ENCODE assay signal across 1 cellular context in the genomic region with DNA sequence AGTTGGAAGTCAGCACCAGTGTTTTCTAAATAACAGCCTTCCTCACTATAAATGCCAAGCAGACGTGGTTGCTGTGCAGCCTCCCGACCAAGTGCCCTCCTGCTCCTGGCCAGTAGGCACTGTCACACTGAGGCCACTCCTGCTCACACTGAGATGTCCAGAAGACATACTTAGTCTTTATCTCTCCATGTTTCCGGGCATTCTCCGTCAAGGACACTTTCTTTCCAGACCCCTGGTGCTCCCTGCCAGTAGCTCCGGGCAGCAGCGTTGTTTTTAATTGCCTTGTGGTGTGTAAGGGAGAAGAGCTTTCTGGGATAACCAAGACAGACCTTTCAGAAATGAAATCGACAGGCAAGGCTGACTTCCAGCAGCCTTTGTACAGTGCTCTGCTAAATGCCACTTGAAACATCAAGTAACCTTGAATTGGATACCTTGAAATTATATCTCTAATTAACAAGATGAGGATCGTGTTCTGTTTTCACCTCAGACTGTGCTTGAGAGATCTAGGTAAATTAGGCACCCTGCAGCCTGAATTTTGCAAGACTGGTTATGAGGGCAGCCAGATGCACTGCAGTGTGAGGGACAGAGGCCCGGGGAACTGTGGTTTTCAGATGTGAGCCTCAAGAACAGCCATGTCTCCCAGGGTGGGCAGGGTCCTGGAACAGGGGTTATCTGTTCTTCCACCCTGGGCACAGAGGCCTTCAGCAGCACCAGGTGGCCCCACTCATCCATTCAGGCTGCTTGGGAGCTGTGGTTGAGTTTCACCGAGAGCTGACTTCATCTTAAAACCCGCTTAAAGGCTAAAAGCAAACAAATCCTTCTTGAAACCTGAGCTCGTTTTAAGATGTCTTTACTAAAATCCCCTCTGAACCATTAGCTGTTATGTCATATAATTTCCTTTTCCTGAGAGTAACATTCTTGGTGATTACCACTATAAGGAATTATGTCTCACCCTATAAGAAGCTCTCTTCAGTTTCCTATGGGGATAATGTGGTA.
TF ChIP-seq lines count a peak whose summit lies in the region.

No MANE protein-coding gene starts in this region.

TF ChIP-seq in WTC11, 78 proteins besides CTCF, POLR2A, EP300 and RAD21 (continued from another document):
- TF ChIP-seq, protein P1, sequence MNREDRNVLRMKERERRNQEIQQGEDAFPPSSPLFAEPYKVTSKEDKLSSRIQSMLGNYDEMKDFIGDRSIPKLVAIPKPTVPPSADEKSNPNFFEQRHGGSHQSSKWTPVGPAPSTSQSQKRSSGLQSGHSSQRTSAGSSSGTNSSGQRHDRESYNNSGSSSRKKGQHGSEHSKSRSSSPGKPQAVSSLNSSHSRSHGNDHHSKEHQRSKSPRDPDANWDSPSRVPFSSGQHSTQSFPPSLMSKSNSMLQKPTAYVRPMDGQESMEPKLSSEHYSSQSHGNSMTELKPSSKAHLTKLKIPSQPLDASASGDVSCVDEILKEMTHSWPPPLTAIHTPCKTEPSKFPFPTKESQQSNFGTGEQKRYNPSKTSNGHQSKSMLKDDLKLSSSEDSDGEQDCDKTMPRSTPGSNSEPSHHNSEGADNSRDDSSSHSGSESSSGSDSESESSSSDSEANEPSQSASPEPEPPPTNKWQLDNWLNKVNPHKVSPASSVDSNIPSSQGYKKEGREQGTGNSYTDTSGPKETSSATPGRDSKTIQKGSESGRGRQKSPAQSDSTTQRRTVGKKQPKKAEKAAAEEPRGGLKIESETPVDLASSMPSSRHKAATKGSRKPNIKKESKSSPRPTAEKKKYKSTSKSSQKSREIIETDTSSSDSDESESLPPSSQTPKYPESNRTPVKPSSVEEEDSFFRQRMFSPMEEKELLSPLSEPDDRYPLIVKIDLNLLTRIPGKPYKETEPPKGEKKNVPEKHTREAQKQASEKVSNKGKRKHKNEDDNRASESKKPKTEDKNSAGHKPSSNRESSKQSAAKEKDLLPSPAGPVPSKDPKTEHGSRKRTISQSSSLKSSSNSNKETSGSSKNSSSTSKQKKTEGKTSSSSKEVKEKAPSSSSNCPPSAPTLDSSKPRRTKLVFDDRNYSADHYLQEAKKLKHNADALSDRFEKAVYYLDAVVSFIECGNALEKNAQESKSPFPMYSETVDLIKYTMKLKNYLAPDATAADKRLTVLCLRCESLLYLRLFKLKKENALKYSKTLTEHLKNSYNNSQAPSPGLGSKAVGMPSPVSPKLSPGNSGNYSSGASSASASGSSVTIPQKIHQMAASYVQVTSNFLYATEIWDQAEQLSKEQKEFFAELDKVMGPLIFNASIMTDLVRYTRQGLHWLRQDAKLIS (CRISPR knock-in tag; IDR thresholded peaks at IDR 0.05; ENCODE audit: borderline replicate concordance): no peak
- TF ChIP-seq ZNF232 (CRISPR knock-in tag; IDR thresholded peaks at IDR 0.05): no peak
- no peak for TF ChIP-seq NR3C1 (CRISPR knock-in tag; conservative IDR thresholded peaks at IDR 0.05; ENCODE audit: low read depth)
- TF ChIP-seq, protein P2, sequence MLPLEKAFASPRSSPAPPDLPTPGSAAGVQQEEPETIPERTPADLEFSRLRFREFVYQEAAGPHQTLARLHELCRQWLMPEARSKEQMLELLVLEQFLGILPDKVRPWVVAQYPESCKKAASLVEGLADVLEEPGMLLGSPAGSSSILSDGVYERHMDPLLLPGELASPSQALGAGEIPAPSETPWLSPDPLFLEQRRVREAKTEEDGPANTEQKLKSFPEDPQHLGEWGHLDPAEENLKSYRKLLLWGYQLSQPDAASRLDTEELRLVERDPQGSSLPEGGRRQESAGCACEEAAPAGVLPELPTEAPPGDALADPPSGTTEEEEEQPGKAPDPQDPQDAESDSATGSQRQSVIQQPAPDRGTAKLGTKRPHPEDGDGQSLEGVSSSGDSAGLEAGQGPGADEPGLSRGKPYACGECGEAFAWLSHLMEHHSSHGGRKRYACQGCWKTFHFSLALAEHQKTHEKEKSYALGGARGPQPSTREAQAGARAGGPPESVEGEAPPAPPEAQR (CRISPR knock-in tag; IDR thresholded peaks at IDR 0.05): no peak
- TF ChIP-seq, protein P3, sequence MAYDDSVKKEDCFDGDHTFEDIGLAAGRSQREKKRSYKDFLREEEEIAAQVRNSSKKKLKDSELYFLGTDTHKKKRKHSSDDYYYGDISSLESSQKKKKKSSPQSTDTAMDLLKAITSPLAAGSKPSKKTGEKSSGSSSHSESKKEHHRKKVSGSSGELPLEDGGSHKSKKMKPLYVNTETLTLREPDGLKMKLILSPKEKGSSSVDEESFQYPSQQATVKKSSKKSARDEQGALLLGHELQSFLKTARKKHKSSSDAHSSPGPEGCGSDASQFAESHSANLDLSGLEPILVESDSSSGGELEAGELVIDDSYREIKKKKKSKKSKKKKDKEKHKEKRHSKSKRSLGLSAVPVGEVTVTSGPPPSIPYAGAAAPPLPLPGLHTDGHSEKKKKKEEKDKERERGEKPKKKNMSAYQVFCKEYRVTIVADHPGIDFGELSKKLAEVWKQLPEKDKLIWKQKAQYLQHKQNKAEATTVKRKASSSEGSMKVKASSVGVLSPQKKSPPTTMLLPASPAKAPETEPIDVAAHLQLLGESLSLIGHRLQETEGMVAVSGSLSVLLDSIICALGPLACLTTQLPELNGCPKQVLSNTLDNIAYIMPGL (CRISPR knock-in tag; IDR thresholded peaks at IDR 0.05): no peak
- no peak for TF ChIP-seq ZNF671 (CRISPR knock-in tag; IDR thresholded peaks at IDR 0.05)
- no peak for TF ChIP-seq CREB1 (CRISPR knock-in tag; IDR thresholded peaks at IDR 0.05)
- TF ChIP-seq NFATC4 (CRISPR knock-in tag; IDR thresholded peaks at IDR 0.05): no peak
- TF ChIP-seq TP53 (CRISPR knock-in tag; IDR thresholded peaks at IDR 0.05): no peak
